In genomic region chr16:48444574-48444973, GRCh38 we compare ENCODE assay signal across 12 cellular contexts. TPM values are rescaled to one million over a fixed set of nuclear protein-coding genes. Genes with fewer than 3 reads are reported as not detected.
DNase-seq lines count a peak whose midpoint lies in the region; ATAC-seq and TF ChIP-seq lines count a peak whose summit lies in the region.
"Had no signal": no experiment of that assay in that cellular context is flagged by ENCODE, and none has a peak within 500 bp of the region (broad histone marks: within the 10 kb centered on the region; RNA-seq: fewer than 3 reads in every experiment).

No MANE protein-coding gene starts in this region.

- ATAC-seq in psoas muscle = peak; percentile 66 to 83 (median 71)
- no peak for ATAC-seq in HG03571 (IDR thresholded peaks at IDR 0.05; ENCODE audit: unreplicated experiment)
- no peak for ATAC-seq in HG03095 (IDR thresholded peaks at IDR 0.05; ENCODE audit: unreplicated experiment)
- ATAC-seq: WTC11 had no signal

- H3K4me1 ChIP-seq in SJSA1 (replicated peaks) = peaks cover 15% of the 10 kb centered on the region
- H3K4me1 ChIP-seq in psoas muscle = peaks cover 8% of the 10 kb centered on the region

- intact Hi-C loops in Calu3 (cut with micrococcal nuclease; ENCODE audit: unreplicated experiment) (no loop called here), psoas muscle (cut with DNase I) (no loop called here)

- H3K27me3 ChIP-seq in SJSA1 (replicated peaks) (no peaks in the 10 kb centered on the region), psoas muscle (ENCODE audit: insufficient read depth in 3 of 3, low read length in 2 of 3) (no peaks in the 10 kb centered on the region)
- H3K27me3 ChIP-seq: cardiac muscle cell had no signal

- BruUV-seq in Calu3 (replicated peaks; lab: Mats Ljungman, UMichigan) = no TSS peak

- no peak overlapping the region for H3K4me3 ChIP-seq in SJSA1
- H3K4me3 ChIP-seq in fibroblast of villous mesenchyme (ENCODE audit: low read depth, low read length) = no peak overlapping the region
- H3K4me3 ChIP-seq in psoas muscle = no peak overlapping the region
- H3K4me3 ChIP-seq: cardiac muscle cell had no signal

- peak overlapping the region; percentile 67 for H3K27ac Mint-ChIP-seq in Calu3 (ENCODE audit: unreplicated experiment)

- peaks cover 15% of the 10 kb centered on the region for H3K4me1 Mint-ChIP-seq in Calu3 (ENCODE audit: low read depth, unreplicated experiment)

- H3K36me3 ChIP-seq in SJSA1 (no peaks in the 10 kb centered on the region), psoas muscle (ENCODE audit: insufficient read depth in 1 of 2, low read depth in 1 of 2) (no peaks in the 10 kb centered on the region)
- H3K36me3 ChIP-seq: cardiac muscle cell had no signal

- no peaks in the 10 kb centered on the region for H3K9me3 Mint-ChIP-seq in Calu3 (ENCODE audit: low read depth, unreplicated experiment)
- H3K9me3 Mint-ChIP-seq: neural crest cell, WTC11 had no signal

- no peaks in the 10 kb centered on the region for H3K36me3 Mint-ChIP-seq in Calu3 (ENCODE audit: insufficient read depth, unreplicated experiment)
- H3K36me3 Mint-ChIP-seq: WTC11 had no signal

- CTCF ChIA-PET in Calu3 (lab: Charles Lee) = no interaction called here

- no peak overlapping the region for H3K4me3 Mint-ChIP-seq in Calu3 (ENCODE audit: low read depth, unreplicated experiment)
- H3K4me3 Mint-ChIP-seq: neural crest cell, WTC11 had no signal

- no peaks in the 10 kb centered on the region for H3K9me3 ChIP-seq in SJSA1 (replicated peaks)
- H3K9me3 ChIP-seq in psoas muscle = no peaks in the 10 kb centered on the region

- TF ChIP-seq CTCF in Calu3 (IDR thresholded peaks at IDR 0.05; ENCODE audit: unreplicated experiment) (no peak), fibroblast of villous mesenchyme (IDR thresholded peaks at IDR 0.05; ENCODE audit: insufficient read depth, low read depth, low read length) (no peak), psoas muscle (IDR thresholded peaks at IDR 0.05) (no peak)

- WGBS in psoas muscle, 3 donors = 39 to 47% (median 47%) methylated on average over 6 of the region's 6 CpGs

- H3K27me3 Mint-ChIP-seq in Calu3 (ENCODE audit: unreplicated experiment) = no peaks in the 10 kb centered on the region

- peak overlapping the region; percentile 89 for H3K27ac ChIP-seq in SJSA1
- peak overlapping the region; percentile 64 for H3K27ac ChIP-seq in psoas muscle
- H3K27ac ChIP-seq: cardiac muscle cell had no signal

- peak; percentile 41 for DNase-seq in Calu3
- peak; percentile 70 to 81 for DNase-seq in SJSA1 (ENCODE audit: low read depth in 1 of 2, low spot score in 2 of 2)
- peak; percentile 79 for DNase-seq in fibroblast of villous mesenchyme (ENCODE audit: low read depth)
- DNase-seq in psoas muscle = peak; percentile 47 to 59
- no peak for DNase-seq in SKM-1 treated with dmso at 0.1 percent for 144 hours (lab: John Stamatoyannopoulos, UW; ENCODE audit: unreplicated experiment)
- DNase-seq in activated gamma-delta T cell (lab: John Stamatoyannopoulos, UW) = no peak
- DNase-seq: NCI-H1694 treated with DMSO at 0.1 percent for 48 hours had no signal

RNA-seq across cellular contexts. Expression of gene SIAH1, which starts 59.4 kb away (rescaled TPM):
- total RNA-seq in Calu3 (2022) (32.3 and 32.7 TPM in 2 replicates), fibroblast of villous mesenchyme (28.9 and 39.3 TPM in 2 replicates), psoas muscle (10 to 100 TPM; 16.2 to 26.0 (median 18.6) TPM)
- 34.8 and 36.7 TPM in 2 replicates for total RNA-seq in SJSA1 (2014; rRNA removed; shearing (Covaris generic))
- polyA plus RNA-seq in psoas muscle = 10 to 100 TPM; 10.4 to 19.0 (median 16.2) TPM

Comparison
In these comparisons a context has a peak if more than half of its experiments do, and no peak if none do; other contexts are left out.
1. DNase-seq: peak in Calu3 (single experiment), SJSA1 (2 of 2), fibroblast of villous mesenchyme (single experiment) and psoas muscle (2 of 2); none in SKM-1 treated with dmso at 0.1 percent for 144 hours (single experiment) and activated gamma-delta T cell (single experiment).
2. ATAC-seq: peak in psoas muscle (4 of 4); none in HG03571 (single experiment) and HG03095 (single experiment).